ENCODE assay signal across 18 cellular contexts in genomic region chr11:14620027-14620511, GRCh38. TPM values are rescaled to one million over a fixed set of nuclear protein-coding genes. Genes with fewer than 3 reads are reported as not detected.
DNase-seq lines count a peak whose midpoint lies in the region; ATAC-seq and TF ChIP-seq lines count a peak whose summit lies in the region.
"Had no signal": no experiment of that assay in that cellular context is flagged by ENCODE, and none has a peak within 500 bp of the region (broad histone marks: within the 10 kb centered on the region; RNA-seq: fewer than 3 reads in every experiment).

No MANE protein-coding gene starts in this region.

- POLR2A ChIA-PET in SK-N-SH (lab: Yijun Ruan, JAX) = no interaction called here

- no peak for TF ChIP-seq RAD21 in SK-N-SH (IDR thresholded peaks at IDR 0.05; ENCODE audit: low read length)

- H3K27me3 ChIP-seq in muscle layer of colon (ENCODE audit: control insufficient read depth in 1 of 2, insufficient read depth in 2 of 2, low read length in 2 of 2) (no peaks in the 10 kb centered on the region), SK-N-SH (ENCODE audit: insufficient read depth) (no peaks in the 10 kb centered on the region)
- H3K27me3 ChIP-seq: uterus had no signal

- TF ChIP-seq EP300 in SK-N-SH (IDR thresholded peaks at IDR 0.05; ENCODE audit: borderline replicate concordance in 1 of 2, low read depth in 1 of 2, low read length in 1 of 2) = no peak

- no peak overlapping the region for H3K9ac ChIP-seq in muscle layer of colon (ENCODE audit: low read length)
- no peak overlapping the region for H3K9ac ChIP-seq in SK-N-SH
- H3K9ac ChIP-seq: GM23248 had no signal

- no peak for ATAC-seq in HG03108 (IDR thresholded peaks at IDR 0.05; ENCODE audit: unreplicated experiment)

- H3K36me3 ChIP-seq in muscle layer of colon (ENCODE audit: insufficient read depth, low read length) (no peaks in the 10 kb centered on the region), SK-N-SH (replicated peaks in 1 of 2; ENCODE audit: control insufficient read depth in 1 of 2, insufficient read depth in 2 of 2, low read length in 1 of 2) (no peaks in the 10 kb centered on the region)
- H3K36me3 ChIP-seq: uterus had no signal

- no peaks in the 10 kb centered on the region for H3K9me2 ChIP-seq in SK-N-SH

- DNase-seq in AG09319 (ENCODE audit: extremely low read depth, low read depth) (peak; percentile 24), NCI-H774 (lab: John Stamatoyannopoulos, UW) (peak; percentile 17), fibroblast of pulmonary artery (ENCODE audit: low read depth) (peak; percentile 13), SK-N-SH (no peak), DMS114 treated with DMSO at 0.1 percent for 48 hours (lab: John Stamatoyannopoulos, UW; ENCODE audit: unreplicated experiment) (no peak), ecto neural progenitor cell (ENCODE audit: low spot score) (no peak)
- DNase-seq: activated CD4-positive, alpha-beta T cell treated with anti-CD3 and anti-CD28 coated beads, Interleukin-2, amount 50 U/mL, for 1 hour; activated naive CD4-positive, alpha-beta T cell; CD4-positive, alpha-beta T cell; cortex of kidney; GM23248; MM.1S; NCI-H1694; NCI-H2227 treated with DMSO at 0.1 percent for 48 hours; stimulated activated naive CD4-positive, alpha-beta T cell treated with Interleukin-2 at 50 U/mL for 16 hours; uterus had no signal

- H3K4me3 ChIP-seq in fibroblast of pulmonary artery (replicated peaks; ENCODE audit: low read depth, low read length) (no peak overlapping the region), muscle layer of colon (ENCODE audit: low read depth in 1 of 2, low read length in 2 of 2) (no peak overlapping the region), SK-N-SH (ENCODE audit: low read depth in 2 of 2, low read length in 1 of 2) (no peak overlapping the region)
- H3K4me3 ChIP-seq: GM23248, uterus had no signal

- no peak overlapping the region for H2AFZ ChIP-seq in SK-N-SH (ENCODE audit: low read depth)
- H2AFZ ChIP-seq: GM23248 had no signal

- H3F3A ChIP-seq in SK-N-SH (replicated peaks; ENCODE audit: insufficient read depth) = no peaks in the 10 kb centered on the region

- H3K4me1 ChIP-seq in muscle layer of colon (ENCODE audit: insufficient read depth, low read length) = peaks cover 45% of the 10 kb centered on the region
- H3K4me1 ChIP-seq in SK-N-SH (ENCODE audit: control insufficient read depth in 1 of 2, insufficient read depth in 2 of 2, low read depth in 1 of 2, low read length in 1 of 2) = peaks cover 0 to 2% of the 10 kb centered on the region in 2 experiments; a peak in 1 of 4 replicates
- H3K4me1 ChIP-seq: uterus had no signal

- H3K9me3 ChIP-seq in muscle layer of colon (ENCODE audit: low read length) (no peaks in the 10 kb centered on the region), SK-N-SH (no peaks in the 10 kb centered on the region)
- H3K9me3 ChIP-seq: uterus had no signal

- no peak for TF ChIP-seq CTCF in AG09319 (IDR thresholded peaks at IDR 0.05; ENCODE audit: low read depth, low read length)
- TF ChIP-seq CTCF in fibroblast of pulmonary artery (IDR thresholded peaks at IDR 0.05; ENCODE audit: low read length, missing control alignments) = no peak
- no peak for TF ChIP-seq CTCF in SK-N-SH (IDR thresholded peaks at IDR 0.05)

- no peaks in the 10 kb centered on the region for H3K79me2 ChIP-seq in SK-N-SH (ENCODE audit: insufficient read depth)

- CTCF ChIA-PET in SK-N-SH (lab: Yijun Ruan, JAX) = no interaction called here

- no peaks in the 10 kb centered on the region for H4K20me1 ChIP-seq in SK-N-SH (ENCODE audit: insufficient read depth)

- 79% methylated on average over 2 of the region's 2 CpGs for WGBS in SK-N-SH (ENCODE audit: low lambda C conversion rate)

- no peak overlapping the region for H3K4me2 ChIP-seq in SK-N-SH

- H3K27ac ChIP-seq in muscle layer of colon (ENCODE audit: low read depth, low read length) = peak overlapping the region; percentile 21
- no peak overlapping the region for H3K27ac ChIP-seq in SK-N-SH (ENCODE audit: low read depth in 2 of 2, low read length in 1 of 2)
- H3K27ac ChIP-seq: GM23248, uterus had no signal

TF ChIP-seq in SK-N-SH, 30 proteins besides CTCF, POLR2A, EP300 and RAD21:
- TF ChIP-seq JUND (IDR thresholded peaks at IDR 0.05) = no peak
- TF ChIP-seq, protein P1, sequence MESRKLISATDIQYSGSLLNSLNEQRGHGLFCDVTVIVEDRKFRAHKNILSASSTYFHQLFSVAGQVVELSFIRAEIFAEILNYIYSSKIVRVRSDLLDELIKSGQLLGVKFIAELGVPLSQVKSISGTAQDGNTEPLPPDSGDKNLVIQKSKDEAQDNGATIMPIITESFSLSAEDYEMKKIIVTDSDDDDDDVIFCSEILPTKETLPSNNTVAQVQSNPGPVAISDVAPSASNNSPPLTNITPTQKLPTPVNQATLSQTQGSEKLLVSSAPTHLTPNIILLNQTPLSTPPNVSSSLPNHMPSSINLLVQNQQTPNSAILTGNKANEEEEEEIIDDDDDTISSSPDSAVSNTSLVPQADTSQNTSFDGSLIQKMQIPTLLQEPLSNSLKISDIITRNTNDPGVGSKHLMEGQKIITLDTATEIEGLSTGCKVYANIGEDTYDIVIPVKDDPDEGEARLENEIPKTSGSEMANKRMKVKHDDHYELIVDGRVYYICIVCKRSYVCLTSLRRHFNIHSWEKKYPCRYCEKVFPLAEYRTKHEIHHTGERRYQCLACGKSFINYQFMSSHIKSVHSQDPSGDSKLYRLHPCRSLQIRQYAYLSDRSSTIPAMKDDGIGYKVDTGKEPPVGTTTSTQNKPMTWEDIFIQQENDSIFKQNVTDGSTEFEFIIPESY (IDR thresholded peaks at IDR 0.05; ENCODE audit: borderline replicate concordance, low read depth) = no peak
- no peak for TF ChIP-seq MEF2A (IDR thresholded peaks at IDR 0.05; ENCODE audit: borderline replicate concordance, low read depth)
- no peak for TF ChIP-seq ELF1 (IDR thresholded peaks at IDR 0.05)
- TF ChIP-seq EZH2phosphoT487 (IDR thresholded peaks at IDR 0.05; ENCODE audit: borderline replicate concordance, low read depth) = no peak
- TF ChIP-seq MAX (IDR thresholded peaks at IDR 0.05; ENCODE audit: low read depth) = no peak
- TF ChIP-seq GABPA (IDR thresholded peaks at IDR 0.05; ENCODE audit: low read depth) = no peak
- TF ChIP-seq, protein P2, sequence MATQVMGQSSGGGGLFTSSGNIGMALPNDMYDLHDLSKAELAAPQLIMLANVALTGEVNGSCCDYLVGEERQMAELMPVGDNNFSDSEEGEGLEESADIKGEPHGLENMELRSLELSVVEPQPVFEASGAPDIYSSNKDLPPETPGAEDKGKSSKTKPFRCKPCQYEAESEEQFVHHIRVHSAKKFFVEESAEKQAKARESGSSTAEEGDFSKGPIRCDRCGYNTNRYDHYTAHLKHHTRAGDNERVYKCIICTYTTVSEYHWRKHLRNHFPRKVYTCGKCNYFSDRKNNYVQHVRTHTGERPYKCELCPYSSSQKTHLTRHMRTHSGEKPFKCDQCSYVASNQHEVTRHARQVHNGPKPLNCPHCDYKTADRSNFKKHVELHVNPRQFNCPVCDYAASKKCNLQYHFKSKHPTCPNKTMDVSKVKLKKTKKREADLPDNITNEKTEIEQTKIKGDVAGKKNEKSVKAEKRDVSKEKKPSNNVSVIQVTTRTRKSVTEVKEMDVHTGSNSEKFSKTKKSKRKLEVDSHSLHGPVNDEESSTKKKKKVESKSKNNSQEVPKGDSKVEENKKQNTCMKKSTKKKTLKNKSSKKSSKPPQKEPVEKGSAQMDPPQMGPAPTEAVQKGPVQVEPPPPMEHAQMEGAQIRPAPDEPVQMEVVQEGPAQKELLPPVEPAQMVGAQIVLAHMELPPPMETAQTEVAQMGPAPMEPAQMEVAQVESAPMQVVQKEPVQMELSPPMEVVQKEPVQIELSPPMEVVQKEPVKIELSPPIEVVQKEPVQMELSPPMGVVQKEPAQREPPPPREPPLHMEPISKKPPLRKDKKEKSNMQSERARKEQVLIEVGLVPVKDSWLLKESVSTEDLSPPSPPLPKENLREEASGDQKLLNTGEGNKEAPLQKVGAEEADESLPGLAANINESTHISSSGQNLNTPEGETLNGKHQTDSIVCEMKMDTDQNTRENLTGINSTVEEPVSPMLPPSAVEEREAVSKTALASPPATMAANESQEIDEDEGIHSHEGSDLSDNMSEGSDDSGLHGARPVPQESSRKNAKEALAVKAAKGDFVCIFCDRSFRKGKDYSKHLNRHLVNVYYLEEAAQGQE (IDR thresholded peaks at IDR 0.05; ENCODE audit: low read depth, low read length) = no peak
- no peak for TF ChIP-seq MXI1 (IDR thresholded peaks at IDR 0.05; ENCODE audit: low read depth, low read length)
- TF ChIP-seq CHD2 (IDR thresholded peaks at IDR 0.05; ENCODE audit: low read length, partially characterized antibody) = no peak
- TF ChIP-seq TEAD4 (IDR thresholded peaks at IDR 0.05; ENCODE audit: borderline replicate concordance, insufficient read depth) = no peak
- no peak for TF ChIP-seq TCF12 (IDR thresholded peaks at IDR 0.05)
- TF ChIP-seq, protein P3, sequence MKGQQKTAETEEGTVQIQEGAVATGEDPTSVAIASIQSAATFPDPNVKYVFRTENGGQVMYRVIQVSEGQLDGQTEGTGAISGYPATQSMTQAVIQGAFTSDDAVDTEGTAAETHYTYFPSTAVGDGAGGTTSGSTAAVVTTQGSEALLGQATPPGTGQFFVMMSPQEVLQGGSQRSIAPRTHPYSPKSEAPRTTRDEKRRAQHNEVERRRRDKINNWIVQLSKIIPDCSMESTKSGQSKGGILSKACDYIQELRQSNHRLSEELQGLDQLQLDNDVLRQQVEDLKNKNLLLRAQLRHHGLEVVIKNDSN (IDR thresholded peaks at IDR 0.05; ENCODE audit: borderline replicate concordance, low read depth) = no peak
- no peak for TF ChIP-seq SIN3A (IDR thresholded peaks at IDR 0.05; ENCODE audit: borderline replicate concordance, low read depth, low read length)
- TF ChIP-seq PBX3 (IDR thresholded peaks at IDR 0.05) = no peak
- no peak for TF ChIP-seq TAF1 (IDR thresholded peaks at IDR 0.05; ENCODE audit: borderline replicate concordance, low read depth, low read length)
- no peak for TF ChIP-seq SMC3 (IDR thresholded peaks at IDR 0.05; ENCODE audit: low read depth, low read length)

RNA-seq across cellular contexts. Expression of gene PDE3B, which starts 23.5 kb away (rescaled TPM):
- 0.26 and 0.50 TPM in 2 replicates for polyA plus RNA-seq in SK-N-SH (2012; rRNA removed)
- 0.62 and 0.67 TPM in 2 replicates for polyA plus RNA-seq in SK-N-SH (2012; cell fraction: cytosol; rRNA removed)
- 0.53 and 0.63 TPM in 2 replicates for polyA plus RNA-seq in SK-N-SH (2012; cell fraction: nucleus; rRNA removed)
- polyA plus RNA-seq: GM23248 had no signal

Comparison
In these comparisons a context has a peak if more than half of its experiments do, and no peak if none do; other contexts are left out.
1. DNase-seq: peak in AG09319 (single experiment), NCI-H774 (single experiment) and fibroblast of pulmonary artery (single experiment); none in SK-N-SH (single experiment), DMS114 treated with DMSO at 0.1 percent for 48 hours (single experiment) and ecto neural progenitor cell (single experiment).